In the genomic region with DNA sequence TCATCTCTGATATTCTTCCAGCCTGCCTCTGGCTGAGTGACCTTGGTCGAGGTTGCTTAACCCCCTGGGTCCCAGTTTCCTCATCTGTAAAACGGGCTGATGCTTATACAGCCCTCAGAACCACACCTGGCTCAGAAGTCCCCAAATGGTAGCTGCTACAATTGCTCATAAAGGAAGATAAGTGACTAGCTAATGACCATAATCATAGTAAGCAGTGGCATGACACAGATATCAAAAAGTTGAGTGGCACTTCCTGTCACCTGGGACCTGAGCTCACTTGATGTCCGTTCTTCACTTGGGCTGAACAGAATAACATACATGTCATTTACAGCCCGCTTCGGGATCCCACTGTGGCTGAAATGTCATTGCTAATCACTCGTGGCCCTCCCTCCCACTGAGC, we compare ENCODE assay signal across 8 cellular contexts. TPM values are rescaled to one million over a fixed set of nuclear protein-coding genes. Genes with fewer than 3 reads are reported as not detected.
DNase-seq lines count a peak whose midpoint lies in the region; ATAC-seq and TF ChIP-seq lines count a peak whose summit lies in the region.

No MANE protein-coding gene starts in this region.

- peak overlapping the region; percentile 97 for H3K9ac ChIP-seq in GM23248

- H3K4me3 ChIP-seq in GM23248 (peak overlapping the region; percentile 97), fibroblast of mammary gland (ENCODE audit: control insufficient read depth, low read depth, low read length) (peak overlapping the region; percentile 69), skeletal muscle cell (ENCODE audit: low read depth, low read length) (peak overlapping the region; percentile 86)

- H4K20me1 ChIP-seq in GM23248 (ENCODE audit: insufficient read depth): no peaks in the 10 kb centered on the region

- H3K27ac ChIP-seq in GM23248: peak overlapping the region; percentile 93

- no peak for DNase-seq in GM23248
- no peak for DNase-seq in T-cell
- no peak for DNase-seq in fibroblast of mammary gland (ENCODE audit: low read depth)
- no peak for DNase-seq in skeletal muscle cell (ENCODE audit: low read depth)
- no peak for DNase-seq in middle frontal gyrus (ENCODE audit: extremely low spot score, low spot score)
- DNase-seq in NCI-H187 treated with DMSO at 0.1 percent for 48 hours (lab: John Stamatoyannopoulos, UW): no peak

- H3K9me3 Mint-ChIP-seq in T-cell: peaks cover 0 to 3% (median 0%) of the 10 kb centered on the region in 3 donors

- peaks cover 30 to 49% (median 43%) of the 10 kb centered on the region in 3 donors for H3K4me1 Mint-ChIP-seq in T-cell

- TF ChIP-seq CTCF in fibroblast of mammary gland (conservative IDR thresholded peaks at IDR 0.05; ENCODE audit: control insufficient read depth, insufficient read depth, low read depth, low read length): no peak

- no peak overlapping the region for H2AFZ ChIP-seq in GM23248

- POLR2A ChIA-PET in T-cell (lab: Charles Lee): no interaction called here

- in situ Hi-C loops in GM23248 (cut with MboI): no loop called here

- H3K36me3 Mint-ChIP-seq in T-cell: peaks cover 5% of the 10 kb centered on the region

- H3F3A ChIP-seq in GM23248 (ENCODE audit: insufficient read depth): no peaks in the 10 kb centered on the region; the same call in 1 of the 2 replicates

- no peaks in the 10 kb centered on the region for H3K9me3 ChIP-seq in GM23248 (ENCODE audit: low read depth)

- H3K27me3 Mint-ChIP-seq in T-cell: no peaks in the 10 kb centered on the region

- peaks cover 66% of the 10 kb centered on the region for H3K79me2 ChIP-seq in GM23248 (ENCODE audit: insufficient read depth)

- no peak for ATAC-seq in T-cell (replicated peaks in 1 of 4)
- no peak for ATAC-seq in GM18861 (IDR thresholded peaks at IDR 0.05; ENCODE audit: unreplicated experiment)
- ATAC-seq in GM21423 (IDR thresholded peaks at IDR 0.05; ENCODE audit: unreplicated experiment): no peak

- H3K4me3 Mint-ChIP-seq in T-cell: peak overlapping the region; percentile 89 to 97 (median 92)

- WGBS in GM23248 (ENCODE audit: low coverage in 1 of 2, low lambda C conversion rate in 2 of 2, missing lambda C conversion rate in 2 of 2), 2 experiments: 59% methylated on average over 6 of the region's 6 CpGs

- H3K27ac Mint-ChIP-seq in T-cell: peak overlapping the region; percentile 74 to 89

- CTCF ChIA-PET in T-cell (lab: Charles Lee): interaction anchor here in 1 of 2 donors (1.0 to 2.2 kb wide), 2 partner anchors 9 to 42 kb away, joined by 4 to 15 read pairs; no protein-coding TSS in a partner anchor

- no peaks in the 10 kb centered on the region for H3K9me2 ChIP-seq in GM23248 (ENCODE audit: insufficient read depth)

- peak overlapping the region; percentile 96 for H3K4me2 ChIP-seq in GM23248 (ENCODE audit: unreplicated experiment)

- H3K27me3 ChIP-seq in GM23248 (replicated peaks; ENCODE audit: insufficient read depth): no peaks in the 10 kb centered on the region

- no peaks in the 10 kb centered on the region for H3K36me3 ChIP-seq in GM23248 (ENCODE audit: low read depth)

- H3K4me1 ChIP-seq in GM23248 (ENCODE audit: insufficient read depth): no peaks in the 10 kb centered on the region

RNA-seq across cellular contexts. Expression of a gene that starts 1.8 kb away (rescaled TPM):
- 26.4 and 30.2 TPM in 2 replicates for total RNA-seq in GM23248 (2014; rRNA removed; shearing (Covaris generic))
- 13.1 and 14.0 TPM in 2 replicates for polyA plus RNA-seq in GM23248 (2016; fragmentation: Nextera tagmentation; extraction: Ambion mirVana)
- 10 to 100 TPM; 63.1 to 76.8 (median 72.2) TPM for total RNA-seq in T-cell

RNA-seq across cellular contexts. Expression of a gene that starts 11.7 kb away (rescaled TPM):
- 9.9 and 17.4 TPM in 2 replicates for total RNA-seq in GM23248 (2014; rRNA removed; shearing (Covaris generic))
- 10.3 and 11.5 TPM in 2 replicates for polyA plus RNA-seq in GM23248 (2016; fragmentation: Nextera tagmentation; extraction: Ambion mirVana)
- total RNA-seq in T-cell: 10 to 100 TPM; 26.0 to 53.1 (median 47.6) TPM
